11 cellular contexts compared by ENCODE assay signal in the genomic region with DNA sequence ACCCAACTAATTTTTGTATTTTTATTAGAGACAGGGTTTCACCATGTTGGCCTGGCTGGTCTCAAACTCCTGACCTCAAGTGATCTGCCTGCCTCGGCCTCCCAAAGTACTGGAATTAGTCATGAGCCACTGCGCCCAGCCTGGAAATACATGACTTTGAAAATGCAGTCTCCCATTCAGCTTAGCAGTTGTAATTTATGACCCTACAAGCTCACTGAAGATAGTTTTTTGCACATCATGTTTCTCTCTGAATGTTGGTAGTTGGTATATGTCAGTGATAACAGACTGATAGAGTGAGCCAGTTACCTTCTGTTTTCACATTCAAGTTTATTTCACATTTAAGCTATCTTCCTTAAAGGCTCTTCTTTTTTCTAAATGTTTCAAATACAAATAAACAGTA.
"Had no signal": no experiment of that assay in that cellular context is flagged by ENCODE, and none has a peak within 500 bp of the region (broad histone marks: within the 10 kb centered on the region; RNA-seq: fewer than 3 reads in every experiment).

No MANE protein-coding gene starts in this region.

- H3K4me2 ChIP-seq: GM23338 had no signal

- H3K4me3 ChIP-seq: GM23248, GM23338, HAP-1 had no signal

- H3K36me3 ChIP-seq: HAP-1 had no signal

- FAIRE-seq: H1, H54 had no signal

- H3K27ac ChIP-seq: GM23248 had no signal

- H3K9me3 ChIP-seq: HAP-1 had no signal

- ATAC-seq: GM23338, HCT116 had no signal

- H2AFZ ChIP-seq: GM23248, GM23338 had no signal

- H3K9ac ChIP-seq: GM23248 had no signal

- H3K4me1 ChIP-seq: HAP-1 had no signal

- DNase-seq: GM23248, GOT3, H7, H9, HCEC 1CT, HFFc6 had no signal
